ENCODE assay signal across 8 cellular contexts in the genomic region with DNA sequence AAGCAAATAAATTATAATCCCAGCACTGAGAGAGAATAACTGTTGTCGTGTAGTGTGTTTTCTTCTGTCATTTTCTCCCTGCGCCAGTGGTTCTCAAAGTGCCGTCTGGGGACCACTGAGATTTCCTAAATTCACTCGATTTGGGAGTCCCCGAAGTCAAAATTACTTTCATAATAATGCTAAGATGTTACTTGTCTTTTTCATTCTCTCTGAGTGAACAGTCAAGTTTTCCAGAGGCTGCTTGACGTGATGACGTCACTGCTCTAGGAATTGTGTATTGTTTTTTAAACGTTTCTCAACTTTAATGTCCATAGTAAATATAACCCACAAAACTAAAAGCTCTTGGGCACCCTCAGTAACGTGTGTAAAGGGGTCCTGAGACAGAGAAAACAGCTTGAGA. TPM values are rescaled to one million over a fixed set of nuclear protein-coding genes. Genes with fewer than 3 reads are reported as not detected.
DNase-seq lines count a peak whose midpoint lies in the region; ATAC-seq and TF ChIP-seq lines count a peak whose summit lies in the region.

No MANE protein-coding gene starts in this region.

- H3K4me3 Mint-ChIP-seq in nephron progenitor cell: peak overlapping the region; percentile 99

- DNase-seq in M059J (ENCODE audit: low read depth): peak; percentile 35
- DNase-seq in choroid plexus epithelial cell (ENCODE audit: low read depth): no peak
- no peak for DNase-seq in nephron progenitor cell

- peaks cover 27% of the 10 kb centered on the region for H3K4me1 Mint-ChIP-seq in nephron progenitor cell

- H3K36me3 Mint-ChIP-seq in nephron progenitor cell (ENCODE audit: low read depth): peaks cover 5% of the 10 kb centered on the region

- H3K27me3 Mint-ChIP-seq in nephron progenitor cell (ENCODE audit: low read depth, poor library complexity): peaks cover 49% of the 10 kb centered on the region

- H3K9me3 Mint-ChIP-seq in nephron progenitor cell: no peaks in the 10 kb centered on the region

- no peak for ATAC-seq in GM19351 (IDR thresholded peaks at IDR 0.05; ENCODE audit: unreplicated experiment)
- no peak for ATAC-seq in HG03280 (IDR thresholded peaks at IDR 0.05; ENCODE audit: unreplicated experiment)
- ATAC-seq in GM18873 (IDR thresholded peaks at IDR 0.05; ENCODE audit: low FRiP score, unreplicated experiment): no peak
- ATAC-seq in GM19455 (IDR thresholded peaks at IDR 0.05; ENCODE audit: unreplicated experiment): no peak

- H3K27ac ChIP-seq in C4-2B: peak overlapping the region; percentile 85; the same call in 1 of the 2 replicates

- peak overlapping the region; percentile 97 for H3K4me3 ChIP-seq in choroid plexus epithelial cell (ENCODE audit: low read depth, low read length)

- TF ChIP-seq CTCF in C4-2B (conservative IDR thresholded peaks at IDR 0.05): no peak
- no peak for TF ChIP-seq CTCF in choroid plexus epithelial cell (conservative IDR thresholded peaks at IDR 0.05; ENCODE audit: low read depth, low read length)
- no peak for TF ChIP-seq CTCF in nephron progenitor cell (IDR thresholded peaks at IDR 0.05)

- no peak overlapping the region for H3K27ac Mint-ChIP-seq in nephron progenitor cell

RNA-seq across cellular contexts. Expression of a gene that starts 0.8 kb away (rescaled TPM):
- 66.2 and 83.0 TPM in 2 replicates for total RNA-seq in M059J (2014; rRNA removed; shearing (Covaris generic))

RNA-seq across cellular contexts. Expression of a gene that starts 47.8 kb away (rescaled TPM):
- total RNA-seq in M059J (2014; rRNA removed; shearing (Covaris generic)): 94.1 and 135 TPM in 2 replicates

RNA-seq across cellular contexts. Expression of a gene that starts 53.0 kb away (rescaled TPM):
- total RNA-seq in M059J (2014; rRNA removed; shearing (Covaris generic)): 34.4 and 39.3 TPM in 2 replicates

RNA-seq across cellular contexts. Expression of a gene that starts 58.4 kb away (rescaled TPM):
- not detected in 2 replicates for total RNA-seq in M059J (2014; rRNA removed; shearing (Covaris generic))
